Comparison of ENCODE assay signal across 8 cellular contexts in the genomic region with DNA sequence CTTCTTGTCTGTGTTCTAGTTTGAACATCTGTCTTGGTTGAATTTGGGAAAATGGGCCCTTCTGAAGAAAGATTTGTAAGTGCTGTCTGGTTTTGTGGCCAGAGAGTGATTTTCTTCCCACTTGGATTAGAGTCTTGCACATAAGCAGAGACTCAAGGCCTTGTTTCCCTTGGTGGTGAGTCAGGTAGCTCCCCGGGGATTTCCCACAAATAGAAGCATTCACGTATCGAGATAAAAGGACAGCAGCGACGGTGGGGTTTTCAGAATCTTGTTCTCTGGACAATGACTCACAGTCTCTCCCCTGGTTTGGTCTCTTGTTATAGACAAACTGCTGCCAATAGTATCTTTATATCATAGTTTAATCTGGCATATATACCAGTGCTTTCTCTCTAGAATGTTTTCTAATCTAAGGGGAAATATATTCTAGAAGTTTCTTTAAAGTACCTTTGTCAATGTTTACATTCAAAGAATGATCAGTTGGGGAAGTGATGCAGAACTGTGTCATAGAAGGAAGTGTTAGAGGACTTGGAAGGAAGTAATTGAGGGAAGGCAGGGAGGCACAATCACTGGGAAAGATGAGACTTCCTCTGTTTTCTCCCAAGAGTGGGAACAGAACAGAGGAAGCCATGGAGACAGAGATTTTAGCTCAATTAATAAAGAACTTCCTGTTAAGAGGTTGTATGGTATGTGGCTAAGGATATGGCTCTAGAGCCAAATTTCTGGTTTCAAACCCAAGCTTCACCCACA. TPM values are rescaled to one million over a fixed set of nuclear protein-coding genes. Genes with fewer than 3 reads are reported as not detected.
DNase-seq lines count a peak whose midpoint lies in the region; ATAC-seq and TF ChIP-seq lines count a peak whose summit lies in the region.

No MANE protein-coding gene starts in this region.

- ATAC-seq in HG03521 (IDR thresholded peaks at IDR 0.05; ENCODE audit: unreplicated experiment) = no peak

- TF ChIP-seq CTCF in fibroblast of villous mesenchyme (IDR thresholded peaks at IDR 0.05; ENCODE audit: insufficient read depth, low read depth, low read length) = no peak

- no peak overlapping the region for H3K4me3 ChIP-seq in fibroblast of villous mesenchyme (ENCODE audit: low read depth, low read length)

- DNase-seq in H4 (ENCODE audit: low spot score) (peak; percentile 38), fibroblast of villous mesenchyme (ENCODE audit: low read depth) (peak; percentile 93), NCI-H2107 (lab: John Stamatoyannopoulos, UW) (no peak), NCI-H1417 (lab: John Stamatoyannopoulos, UW) (no peak), NCI-H82 (lab: John Stamatoyannopoulos, UW) (no peak)
- peak; percentile 40 to 49 for DNase-seq in activated CD4-positive, alpha-beta T cell treated with anti-CD3 and anti-CD28 coated beads, Interleukin-2, amount 50 U/mL, for 4 hours
- peak; percentile 57 for DNase-seq in stimulated activated CD4-positive, alpha-beta T cell treated with anti-CD3 and anti-CD28 coated beads, Interleukin-2, amount 100 ng/mL, for 4 hours (ENCODE audit: low read depth)

RNA-seq across cellular contexts. Expression of a gene that starts 18.1 kb away (rescaled TPM):
- total RNA-seq in H4 (2014; rRNA removed; shearing (Covaris generic)) = 33.0 and 40.9 TPM in 2 replicates
- total RNA-seq in fibroblast of villous mesenchyme = 7.1 and 12.1 TPM in 2 replicates

RNA-seq across cellular contexts. Expression of a gene that starts 34.8 kb away (rescaled TPM):
- total RNA-seq in H4 (2014; rRNA removed; shearing (Covaris generic)) = 1.9 and 2.5 TPM in 2 replicates
- total RNA-seq in fibroblast of villous mesenchyme = 21.3 and 32.8 TPM in 2 replicates

RNA-seq across cellular contexts. Expression of a gene that starts 53.8 kb away (rescaled TPM):
- 29.0 and 29.2 TPM in 2 replicates for total RNA-seq in H4 (2014; rRNA removed; shearing (Covaris generic))
- total RNA-seq in fibroblast of villous mesenchyme = 47.0 and 60.9 TPM in 2 replicates

Comparison
In these comparisons a context has a peak if more than half of its experiments do, and no peak if none do; other contexts are left out.
1. DNase-seq: peak in H4 (single experiment), activated CD4-positive, alpha-beta T cell treated with anti-CD3 and anti-CD28 coated beads, Interleukin-2, amount 50 U/mL, for 4 hours (2 of 2), fibroblast of villous mesenchyme (single experiment) and stimulated activated CD4-positive, alpha-beta T cell treated with anti-CD3 and anti-CD28 coated beads, Interleukin-2, amount 100 ng/mL, for 4 hours (single experiment); none in NCI-H2107 (single experiment), NCI-H1417 (0 of 3) and NCI-H82 (single experiment).